ENCODE assay signal across 1 cellular context in the genomic region with DNA sequence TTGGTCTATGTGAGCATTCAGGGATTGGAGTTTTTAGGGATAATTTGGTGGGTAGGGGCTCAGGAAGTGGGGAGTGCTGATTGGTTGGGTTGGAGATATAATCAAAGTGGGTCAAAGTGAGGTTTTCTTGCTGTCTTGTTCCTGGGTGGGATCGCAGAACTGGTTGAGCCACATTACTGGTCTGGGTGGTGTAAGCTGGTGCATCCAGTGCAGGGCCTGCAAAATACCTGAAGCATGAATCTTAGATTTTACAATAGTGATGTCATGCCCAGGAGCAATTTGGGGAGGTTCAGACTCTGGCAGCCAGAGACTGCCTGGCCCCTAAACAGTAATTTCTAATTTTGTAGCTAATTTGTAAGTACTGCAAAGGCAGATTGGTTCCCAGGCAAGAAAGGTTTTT.
TF ChIP-seq lines count a peak whose summit lies in the region.

No MANE protein-coding gene starts in this region.

TF ChIP-seq in WTC11, 78 proteins besides CTCF, POLR2A, EP300 and RAD21 (continued from another document):
- TF ChIP-seq ZNF425 (CRISPR knock-in tag; conservative IDR thresholded peaks at IDR 0.05) = no peak
- TF ChIP-seq ZNF263 (CRISPR knock-in tag; IDR thresholded peaks at IDR 0.05; ENCODE audit: low read depth) = no peak
